18 cellular contexts compared by ENCODE assay signal in genomic region chrX:97845451-97845850, GRCh38.
A peak's percentile ranks its signal among the peaks of the same experiment; 100 is the strongest.
DNase-seq lines count a peak whose midpoint lies in the region; ATAC-seq, FAIRE-seq and TF ChIP-seq lines count a peak whose summit lies in the region.
"Had no signal": no experiment of that assay in that cellular context is flagged by ENCODE, and none has a peak within 500 bp of the region (broad histone marks: within the 10 kb centered on the region; RNA-seq: fewer than 3 reads in every experiment).

No MANE protein-coding gene starts in this region.

- TF ChIP-seq CTCF in GM13976 (IDR thresholded peaks at IDR 0.05; ENCODE audit: borderline replicate concordance, control extremely low read depth, extremely low read depth, insufficient read depth, missing control alignments): no peak
- TF ChIP-seq CTCF in chondrocyte (IDR thresholded peaks at IDR 0.05): no peak
- no peak for TF ChIP-seq CTCF in neural progenitor cell (IDR thresholded peaks at IDR 0.05)

- no peak overlapping the region for H3K27ac ChIP-seq in neural progenitor cell

- H3K4me1 Mint-ChIP-seq in chondrocyte (ENCODE audit: low read depth) (no peaks in the 10 kb centered on the region), neural progenitor cell (no peaks in the 10 kb centered on the region)
- H3K4me1 Mint-ChIP-seq: CD4-positive, CD25-positive, alpha-beta regulatory T cell had no signal

- H3K27me3 Mint-ChIP-seq in chondrocyte (ENCODE audit: low read depth) (no peaks in the 10 kb centered on the region), neural progenitor cell (ENCODE audit: insufficient read depth, low read depth) (peaks cover 13% of the 10 kb centered on the region)

- H2AFZ ChIP-seq in neural progenitor cell (replicated peaks): no peak overlapping the region

- H3K36me3 ChIP-seq in neural progenitor cell: no peaks in the 10 kb centered on the region
- H3K36me3 ChIP-seq: BE2C, HAP-1 had no signal

- no peak overlapping the region for H3K4me2 ChIP-seq in neural progenitor cell

- no peaks in the 10 kb centered on the region for H3K9me3 ChIP-seq in neural progenitor cell (ENCODE audit: low read depth)
- H3K9me3 ChIP-seq: BE2C, Caco-2 had no signal

- ATAC-seq in GM19023 (IDR thresholded peaks at IDR 0.05; ENCODE audit: unreplicated experiment) (no peak), HG03565 (IDR thresholded peaks at IDR 0.05; ENCODE audit: unreplicated experiment) (no peak)

- no peaks in the 10 kb centered on the region for H3K27me3 ChIP-seq in neural progenitor cell
- H3K27me3 ChIP-seq: BE2C had no signal

- no peaks in the 10 kb centered on the region for H3K4me1 ChIP-seq in neural progenitor cell
- H3K4me1 ChIP-seq: BE2C, Caco-2, HAP-1 had no signal

- H3K36me3 Mint-ChIP-seq in chondrocyte (ENCODE audit: low read depth): peaks cover 2% of the 10 kb centered on the region
- H3K36me3 Mint-ChIP-seq in neural progenitor cell: peaks cover 35% of the 10 kb centered on the region
- H3K36me3 Mint-ChIP-seq: CD4-positive, CD25-positive, alpha-beta regulatory T cell had no signal

- peaks cover 38% of the 10 kb centered on the region for H3K9me3 Mint-ChIP-seq in chondrocyte (ENCODE audit: low read depth)
- peaks cover 74% of the 10 kb centered on the region for H3K9me3 Mint-ChIP-seq in neural progenitor cell

- no peaks in the 10 kb centered on the region for H3K79me2 ChIP-seq in neural progenitor cell (ENCODE audit: low read depth)

- no peaks in the 10 kb centered on the region for H3F3A ChIP-seq in neural progenitor cell (ENCODE audit: low read depth)

- DNase-seq in GM13976 (ENCODE audit: low spot score) (peak; percentile 6), chondrocyte (ENCODE audit: low spot score) (peak; percentile 65), neural progenitor cell (ENCODE audit: low spot score) (no peak), frontal cortex (ENCODE audit: low spot score in 2 of 2) (no peak)
- DNase-seq: ACHN; BE2C; C1 segment of cervical spinal cord; Caco-2; CD4-positive, CD25-positive, alpha-beta regulatory T cell had no signal

- FAIRE-seq in frontal cortex (lab: Jason Lieb, UNC): no peak
- FAIRE-seq: A204.1, D721Med, G401.6, GM12892, GM19239, H1 had no signal

- H3K27ac Mint-ChIP-seq in chondrocyte (ENCODE audit: unreplicated experiment) (no peak overlapping the region), neural progenitor cell (no peak overlapping the region)

- in situ Hi-C loops in GM13976 (cut with MboI; ENCODE audit: low sequenced_read_pairs, unreplicated experiment): no loop called here

- no peaks in the 10 kb centered on the region for H4K20me1 ChIP-seq in neural progenitor cell (ENCODE audit: low read depth)

- no peak overlapping the region for H3K4me3 Mint-ChIP-seq in chondrocyte (ENCODE audit: unreplicated experiment)
- H3K4me3 Mint-ChIP-seq in neural progenitor cell: peak overlapping the region; percentile 11
- H3K4me3 Mint-ChIP-seq: CD4-positive, CD25-positive, alpha-beta regulatory T cell had no signal

- H3K4me3 ChIP-seq in neural progenitor cell: no peak overlapping the region
- H3K4me3 ChIP-seq: HAP-1 had no signal

- no peak overlapping the region for H3K9ac ChIP-seq in neural progenitor cell

Comparison
In these comparisons a context has a peak if more than half of its experiments do, and no peak if none do; other contexts are left out.
1. DNase-seq: peak in GM13976 (single experiment) and chondrocyte (single experiment); none in neural progenitor cell (single experiment) and frontal cortex (0 of 2).